ENCODE assay signal across 7 cellular contexts in the genomic region with DNA sequence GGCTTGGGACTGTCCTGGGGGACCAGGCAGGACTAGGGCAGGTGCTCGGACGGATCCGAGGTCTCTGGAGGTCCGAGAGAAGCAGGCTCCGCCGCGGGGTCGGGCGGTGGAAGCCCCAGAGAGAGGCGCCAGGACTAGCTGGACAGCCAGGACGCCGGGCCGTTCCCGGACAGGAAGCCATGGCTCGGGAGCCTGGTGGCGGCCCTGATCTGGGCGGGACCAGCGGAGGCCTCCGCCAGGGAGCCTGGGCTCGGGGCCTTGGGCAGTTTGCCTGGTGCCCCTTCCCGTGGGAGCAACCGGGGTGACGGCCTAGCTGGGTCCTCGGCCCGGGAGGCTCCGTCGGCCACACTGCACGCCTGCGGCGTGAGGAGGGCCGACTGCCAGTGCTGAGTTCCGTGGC.
A peak's percentile ranks its signal among the peaks of the same experiment; 100 is the strongest.
DNase-seq lines count a peak whose midpoint lies in the region; ATAC-seq and TF ChIP-seq lines count a peak whose summit lies in the region.
"Not testable (repeated sequence)": the region's sequence is repeated elsewhere in the genome, so short reads cannot be mapped to it uniquely, and the experiment has no call there.

No MANE protein-coding gene starts in this region.

- H3K4me2 ChIP-seq in skeletal muscle satellite cell (ENCODE audit: low read length) = peak overlapping the region; percentile 77

- H3K4me1 ChIP-seq in right lobe of liver; skeletal muscle satellite cell (ENCODE audit: control insufficient read depth, insufficient read depth, low read length): not testable (repeated sequence)

- TF ChIP-seq CTCF in right lobe of liver (IDR thresholded peaks at IDR 0.05) = peak in 1 of 4 donors; percentile 16
- not testable (repeated sequence) for TF ChIP-seq CTCF in neural crest cell (conservative IDR thresholded peaks at IDR 0.05); osteocyte (IDR thresholded peaks at IDR 0.05)

- H3K27me3 Mint-ChIP-seq in activated T-cell treated with anti-CD3 and anti-CD28 coated beads, Interleukin-2, amount 50 U/mL, for 72 hours (ENCODE audit: low read depth); neural crest cell (ENCODE audit: low read depth); osteocyte (ENCODE audit: unreplicated experiment): not testable (repeated sequence)

- DNase-seq in T-helper 22 cell (ENCODE audit: low read depth) (peak; percentile 8), right lobe of liver (peak in 2 of 3 donors; percentile 64 to 89), neural crest cell (ENCODE audit: low read depth, low spot score) (peak; percentile 0), osteocyte (ENCODE audit: extremely low spot score, unreplicated experiment) (peak; percentile 74)
- DNase-seq in activated T-cell treated with anti-CD3 and anti-CD28 coated beads, Interleukin-2, amount 50 U/mL, for 72 hours = peak; percentile 0 to 59
- peak; percentile 14 for DNase-seq in effector CD4-positive, alpha-beta T cell

- H3K9me3 ChIP-seq in right lobe of liver; skeletal muscle satellite cell (replicated peaks; ENCODE audit: low read length): not testable (repeated sequence)

- not testable (repeated sequence) for TF ChIP-seq POLR2A in right lobe of liver (IDR thresholded peaks at IDR 0.05)

- H3K27ac ChIP-seq in right lobe of liver = peak overlapping the region in 1 of 3 donors; percentile 51

- peak overlapping the region; percentile 64 for H3K9ac ChIP-seq in skeletal muscle satellite cell (ENCODE audit: low read depth, low read length)

- H3K27ac Mint-ChIP-seq in activated T-cell treated with anti-CD3 and anti-CD28 coated beads, Interleukin-2, amount 50 U/mL, for 72 hours; neural crest cell (ENCODE audit: unreplicated experiment); osteocyte (ENCODE audit: unreplicated experiment): not testable (repeated sequence)

- not testable (repeated sequence) for H3K4me3 Mint-ChIP-seq in activated T-cell treated with anti-CD3 and anti-CD28 coated beads, Interleukin-2, amount 50 U/mL, for 72 hours; neural crest cell; osteocyte (ENCODE audit: unreplicated experiment)

- not testable (repeated sequence) for H3K27me3 ChIP-seq in right lobe of liver; skeletal muscle satellite cell (ENCODE audit: control insufficient read depth, insufficient read depth, low read length)

- not testable (repeated sequence) for H3K4me1 Mint-ChIP-seq in activated T-cell treated with anti-CD3 and anti-CD28 coated beads, Interleukin-2, amount 50 U/mL, for 72 hours (ENCODE audit: low read depth); neural crest cell; osteocyte (ENCODE audit: unreplicated experiment)

- H3K4me3 ChIP-seq in right lobe of liver (peak overlapping the region; percentile 40 to 57 (median 46)), skeletal muscle satellite cell (ENCODE audit: low read length) (peak overlapping the region; percentile 71)

- H3K9me3 Mint-ChIP-seq in activated T-cell treated with anti-CD3 and anti-CD28 coated beads, Interleukin-2, amount 50 U/mL, for 72 hours; neural crest cell; osteocyte (ENCODE audit: unreplicated experiment): not testable (repeated sequence)

- WGBS in right lobe of liver (ENCODE audit: insufficient coverage, low coverage, low lambda C conversion rate, missing lambda C conversion rate) = no CpG with 5 or more reads among the region's 32 CpGs

- not testable (repeated sequence) for H3K36me3 ChIP-seq in right lobe of liver; skeletal muscle satellite cell (ENCODE audit: insufficient read depth, low read length)

- H3K36me3 Mint-ChIP-seq in activated T-cell treated with anti-CD3 and anti-CD28 coated beads, Interleukin-2, amount 50 U/mL, for 72 hours (ENCODE audit: insufficient read depth in 2 of 2); neural crest cell (ENCODE audit: low read depth); osteocyte (ENCODE audit: unreplicated experiment): not testable (repeated sequence)

- intact Hi-C loops in right lobe of liver (cut with DNase I) = not testable (repeated sequence)

- ATAC-seq in activated T-cell treated with anti-CD3 and anti-CD28 coated beads, Interleukin-2, amount 50 U/mL, for 72 hours (replicated peaks in 1 of 2); right lobe of liver: not testable (repeated sequence)

Comparison
In these comparisons a context has a peak if more than half of its experiments do, and no peak if none do; other contexts are left out.
1. DNase-seq: peak in every context shown above with its lines; median percentile 76 in right lobe of liver; 74 in osteocyte; 30 in activated T-cell treated with anti-CD3 and anti-CD28 coated beads, Interleukin-2, amount 50 U/mL, for 72 hours; 14 in effector CD4-positive, alpha-beta T cell; 8 in T-helper 22 cell; 0 in neural crest cell.